26 cellular contexts compared by ENCODE assay signal in genomic region chr2:63768051-63768450, GRCh38.
"Had no signal": no experiment of that assay in that cellular context is flagged by ENCODE, and none has a peak within 500 bp of the region (broad histone marks: within the 10 kb centered on the region; RNA-seq: fewer than 3 reads in every experiment).

No MANE protein-coding gene starts in this region.

- ATAC-seq: left colon; left lung; lower lobe of right lung; naive thymus-derived CD8-positive, alpha-beta T cell; pancreas; right cardiac atrium; stimulated activated effector memory CD8-positive, alpha-beta T cell treated with anti-CD3 and anti-CD28 coated beads, Interleukin-12 subunit alpha, Interleukin-12 subunit beta, amount 100 ng/mL, for 72 hours; upper lobe of right lung had no signal

- H3K9me3 ChIP-seq: pancreas, prostate gland, sigmoid colon, suprapubic skin, upper lobe of right lung had no signal

- H3K27me3 ChIP-seq: left lung, pancreas, sigmoid colon, suprapubic skin, tibial artery, upper lobe of right lung had no signal

- DNase-seq: hippocampal formation; left colon; left lung; lower lobe of right lung; mammary epithelial cell; mesenchymal stem cell; naive thymus-derived CD8-positive, alpha-beta T cell; nucleus accumbens; pancreas; posterior cingulate gyrus; retina; right cardiac atrium; sigmoid colon; stimulated activated CD4-positive, alpha-beta T cell treated with anti-CD3 and anti-CD28 coated beads, Interleukin-15, amount 100 ng/mL, for 24 hours; stimulated activated CD4-positive, alpha-beta T cell treated with anti-CD3 and anti-CD28 coated beads, Interleukin-2, amount 100 ng/mL, for 24 hours; stimulated activated CD4-positive, alpha-beta T cell treated with anti-CD3 and anti-CD28 coated beads, Interleukin-4, amount 100 ng/mL, for 1 hour; stimulated activated naive CD4-positive, alpha-beta T cell; tibial artery; trophoblast cell; upper lobe of right lung had no signal

- H3K36me3 ChIP-seq: left lung, lower lobe of right lung, pancreas, prostate gland, sigmoid colon, suprapubic skin, thoracic aorta, tibial artery, upper lobe of right lung had no signal

- H3K4me3 ChIP-seq: left lung, lower lobe of right lung, pancreas, prostate gland, sigmoid colon, smooth muscle cell, suprapubic skin, thoracic aorta, tibial artery, upper lobe of right lung had no signal

- H3K4me1 ChIP-seq: left lung, lower lobe of right lung, pancreas, prostate gland, suprapubic skin, upper lobe of right lung had no signal

- H3K4me2 ChIP-seq: smooth muscle cell had no signal

- FAIRE-seq: pancreas, urothelium cell line had no signal

- H3K27ac ChIP-seq: left lung, lower lobe of right lung, pancreas, prostate gland, sigmoid colon, suprapubic skin, thoracic aorta, tibial artery, upper lobe of right lung had no signal
